ENCODE assay signal across 9 cellular contexts in the genomic region with DNA sequence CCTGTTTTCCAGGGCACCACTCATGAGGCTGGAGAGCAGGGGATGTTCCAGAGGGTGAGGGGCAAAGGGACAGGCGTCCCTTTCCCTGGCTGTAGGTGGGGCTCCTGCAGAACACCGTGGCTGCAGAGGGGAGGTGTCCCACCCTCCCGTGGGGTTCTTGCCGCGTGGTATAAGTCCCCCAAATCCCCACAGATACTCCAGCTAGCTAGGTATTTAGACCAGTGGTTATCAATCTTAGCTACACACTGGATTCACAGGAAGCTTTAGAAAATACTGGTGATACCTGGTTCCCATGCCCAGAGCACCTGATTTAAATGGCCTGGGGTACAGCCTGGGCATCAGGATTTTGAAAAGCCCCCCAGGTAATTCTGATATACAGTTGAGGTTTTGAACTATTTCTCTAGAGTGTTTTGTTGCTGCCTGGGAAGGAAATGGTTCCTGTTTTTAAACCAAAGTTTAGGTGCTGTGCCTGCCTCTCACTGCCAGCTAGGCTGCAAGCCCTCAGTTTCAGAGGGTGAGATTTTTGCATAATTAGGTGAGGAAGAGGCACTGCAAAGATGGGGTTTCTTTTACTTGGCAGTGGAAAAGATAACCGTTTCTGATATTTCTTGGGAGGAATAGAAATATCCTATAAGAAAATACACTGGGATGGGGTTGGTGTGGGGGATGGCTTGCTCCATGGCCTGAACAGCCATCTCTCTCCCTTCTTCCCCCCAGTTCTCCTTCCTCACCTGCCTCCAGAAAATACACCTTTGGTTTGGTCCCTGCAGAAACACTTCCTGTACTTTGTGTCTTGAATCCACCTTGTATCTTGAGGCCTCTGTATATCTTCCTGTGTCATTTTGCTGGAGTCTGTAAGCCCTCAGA. TPM values are rescaled to one million over a fixed set of nuclear protein-coding genes. Genes with fewer than 3 reads are reported as not detected.
DNase-seq lines count a peak whose midpoint lies in the region; ATAC-seq and TF ChIP-seq lines count a peak whose summit lies in the region.
"Had no signal": no experiment of that assay in that cellular context is flagged by ENCODE, and none has a peak within 500 bp of the region (broad histone marks: within the 10 kb centered on the region; RNA-seq: fewer than 3 reads in every experiment).

No MANE protein-coding gene starts in this region.

- peaks cover 65% of the 10 kb centered on the region for H3K79me2 ChIP-seq in KMS-11 (ENCODE audit: insufficient read depth, low read depth)

- H3K9ac ChIP-seq in KMS-11: peak overlapping the region; percentile 85

- H2AFZ ChIP-seq in KMS-11 (ENCODE audit: low read depth): no peak overlapping the region

- peaks cover 33% of the 10 kb centered on the region for H3K36me3 Mint-ChIP-seq in CD4-positive, CD25-positive, alpha-beta regulatory T cell
- H3K36me3 Mint-ChIP-seq in activated naive CD8-positive, alpha-beta T cell treated with anti-CD3 and anti-CD28 coated beads, Interleukin-2, amount 50 U/mL, for 24 hours (ENCODE audit: low read depth): peaks cover 65% of the 10 kb centered on the region
- no peaks in the 10 kb centered on the region for H3K36me3 Mint-ChIP-seq in nephron (ENCODE audit: low read depth)

- TF ChIP-seq CTCF in KMS-11 (conservative IDR thresholded peaks at IDR 0.05; ENCODE audit: low read depth, low read length) (no peak), nephron (IDR thresholded peaks at IDR 0.05; ENCODE audit: unreplicated experiment in 3 of 3) (no peak), mucosa of descending colon (IDR thresholded peaks at IDR 0.05) (no peak)

- intact Hi-C loops in mucosa of descending colon (cut with DNase I, micrococcal nuclease): no loop called here

- peak in 1 of 2 donors; percentile 6 for ATAC-seq in CD4-positive, CD25-positive, alpha-beta regulatory T cell (ENCODE audit: low read depth in 2 of 2)
- ATAC-seq in activated naive CD8-positive, alpha-beta T cell treated with anti-CD3 and anti-CD28 coated beads, Interleukin-2, amount 50 U/mL, for 24 hours: no peak
- ATAC-seq in HG02884 (IDR thresholded peaks at IDR 0.05; ENCODE audit: unreplicated experiment) (no peak), mucosa of descending colon (no peak), GM19455 (IDR thresholded peaks at IDR 0.05; ENCODE audit: unreplicated experiment) (no peak), GM19397 (IDR thresholded peaks at IDR 0.05; ENCODE audit: unreplicated experiment) (no peak)

- no peaks in the 10 kb centered on the region for H3K27me3 ChIP-seq in CD4-positive, CD25-positive, alpha-beta regulatory T cell (ENCODE audit: control insufficient read depth, insufficient read depth, low read length)
- no peaks in the 10 kb centered on the region for H3K27me3 ChIP-seq in KMS-11 (ENCODE audit: insufficient read depth, low read depth)

- H3K4me2 ChIP-seq in KMS-11: peak overlapping the region; percentile 98

- peak overlapping the region; percentile 83 for H3K27ac ChIP-seq in CD4-positive, CD25-positive, alpha-beta regulatory T cell (ENCODE audit: insufficient read depth, low read length, poor library complexity, severe bottlenecking)
- H3K27ac ChIP-seq in KMS-11: peak overlapping the region; percentile 81

- H3K27ac Mint-ChIP-seq in CD4-positive, CD25-positive, alpha-beta regulatory T cell: peak overlapping the region; percentile 79 to 96 (median 93)
- H3K27ac Mint-ChIP-seq in activated naive CD8-positive, alpha-beta T cell treated with anti-CD3 and anti-CD28 coated beads, Interleukin-2, amount 50 U/mL, for 24 hours: peak overlapping the region; percentile 100
- H3K27ac Mint-ChIP-seq in nephron: peak overlapping the region; percentile 93 to 98 (median 94)

- H3K4me1 Mint-ChIP-seq in CD4-positive, CD25-positive, alpha-beta regulatory T cell: peaks cover 17 to 78% (median 56%) of the 10 kb centered on the region in 4 donors
- H3K4me1 Mint-ChIP-seq in activated naive CD8-positive, alpha-beta T cell treated with anti-CD3 and anti-CD28 coated beads, Interleukin-2, amount 50 U/mL, for 24 hours: peaks cover 73% of the 10 kb centered on the region
- H3K4me1 Mint-ChIP-seq in nephron: peaks cover 57% of the 10 kb centered on the region

- peaks cover 0 to 2% (median 0%) of the 10 kb centered on the region in 7 donors for H3K9me3 Mint-ChIP-seq in CD4-positive, CD25-positive, alpha-beta regulatory T cell
- H3K9me3 Mint-ChIP-seq in activated naive CD8-positive, alpha-beta T cell treated with anti-CD3 and anti-CD28 coated beads, Interleukin-2, amount 50 U/mL, for 24 hours: no peaks in the 10 kb centered on the region
- no peaks in the 10 kb centered on the region for H3K9me3 Mint-ChIP-seq in nephron

- no peaks in the 10 kb centered on the region for H3K9me3 ChIP-seq in CD4-positive, CD25-positive, alpha-beta regulatory T cell (ENCODE audit: control insufficient read depth in 2 of 2, low read length in 2 of 2)
- no peaks in the 10 kb centered on the region for H3K9me3 ChIP-seq in mucosa of descending colon

- H3K4me1 ChIP-seq in CD4-positive, CD25-positive, alpha-beta regulatory T cell (ENCODE audit: control insufficient read depth, insufficient read depth, low read length, poor library complexity, severe bottlenecking): peaks cover 86% of the 10 kb centered on the region
- H3K4me1 ChIP-seq in KMS-11 (ENCODE audit: low read depth, poor library complexity, severe bottlenecking) (peaks cover 74% of the 10 kb centered on the region), mucosa of descending colon (ENCODE audit: low read depth) (peaks cover 43% of the 10 kb centered on the region)

- H4K20me1 ChIP-seq in KMS-11 (ENCODE audit: insufficient read depth): no peaks in the 10 kb centered on the region

- H3K4me3 Mint-ChIP-seq in CD4-positive, CD25-positive, alpha-beta regulatory T cell: peak overlapping the region; percentile 92 to 99 (median 96)
- peak overlapping the region; percentile 88 for H3K4me3 Mint-ChIP-seq in activated naive CD8-positive, alpha-beta T cell treated with anti-CD3 and anti-CD28 coated beads, Interleukin-2, amount 50 U/mL, for 24 hours
- H3K4me3 Mint-ChIP-seq in nephron: peak overlapping the region; percentile 74 to 79 (median 76)

- peak in 2 of 3 donors; percentile 42 to 71 for DNase-seq in CD4-positive, CD25-positive, alpha-beta regulatory T cell
- DNase-seq in activated naive CD8-positive, alpha-beta T cell treated with anti-CD3 and anti-CD28 coated beads, Interleukin-2, amount 50 U/mL, for 24 hours: no peak
- DNase-seq in mucosa of descending colon: no peak
- DNase-seq: midbrain had no signal

- peaks cover 31% of the 10 kb centered on the region for H3K36me3 ChIP-seq in CD4-positive, CD25-positive, alpha-beta regulatory T cell (ENCODE audit: control insufficient read depth, insufficient read depth, low read length)
- peaks cover 3% of the 10 kb centered on the region; the same call in 1 of the 2 replicates for H3K36me3 ChIP-seq in KMS-11 (ENCODE audit: insufficient read depth)
- no peaks in the 10 kb centered on the region for H3K36me3 ChIP-seq in mucosa of descending colon (ENCODE audit: low read depth)

- peak overlapping the region; percentile 99 for H3K4me3 ChIP-seq in CD4-positive, CD25-positive, alpha-beta regulatory T cell (ENCODE audit: low read depth, low read length)
- H3K4me3 ChIP-seq in KMS-11 (IDR thresholded peaks at IDR 0.05; ENCODE audit: insufficient read depth, low read depth, low read length): peak overlapping the region; percentile 91
- H3K4me3 ChIP-seq in mucosa of descending colon: no peak overlapping the region

- no peaks in the 10 kb centered on the region for H3K27me3 Mint-ChIP-seq in CD4-positive, CD25-positive, alpha-beta regulatory T cell
- peaks cover 2% of the 10 kb centered on the region for H3K27me3 Mint-ChIP-seq in activated naive CD8-positive, alpha-beta T cell treated with anti-CD3 and anti-CD28 coated beads, Interleukin-2, amount 50 U/mL, for 24 hours
- peaks cover 63% of the 10 kb centered on the region for H3K27me3 Mint-ChIP-seq in nephron (ENCODE audit: low read depth)

RNA-seq across cellular contexts. Expression of a gene that starts 51.7 kb away (rescaled TPM):
- total RNA-seq in CD4-positive, CD25-positive, alpha-beta regulatory T cell: 158 TPM
- polyA plus RNA-seq in CD4-positive, CD25-positive, alpha-beta regulatory T cell: 100 to 1,000 TPM; 224 to 258 (median 231) TPM
- total RNA-seq in mucosa of descending colon: 1 to 10 TPM; 5.3 to 7.6 (median 5.8) TPM

RNA-seq across cellular contexts. Expression of a gene that starts 53.2 kb away (rescaled TPM):
- 35.7 TPM for total RNA-seq in CD4-positive, CD25-positive, alpha-beta regulatory T cell
- polyA plus RNA-seq in CD4-positive, CD25-positive, alpha-beta regulatory T cell: 10 to 100 TPM; 21.3 to 32.6 (median 26.7) TPM
- 10 to 100 TPM; 36.8 to 47.8 (median 43.9) TPM for total RNA-seq in mucosa of descending colon

Comparison
In these comparisons a context has a peak if more than half of its experiments do, and no peak if none do; other contexts are left out.
1. DNase-seq: peak in CD4-positive, CD25-positive, alpha-beta regulatory T cell (2 of 3); none in activated naive CD8-positive, alpha-beta T cell treated with anti-CD3 and anti-CD28 coated beads, Interleukin-2, amount 50 U/mL, for 24 hours (single experiment) and mucosa of descending colon (0 of 3).
2. RNA of a gene that starts 51.7 kb away (total RNA-seq): 158 TPM in CD4-positive, CD25-positive, alpha-beta regulatory T cell (single experiment); 5.3 to 7.6 TPM in mucosa of descending colon; every median in the first group is over 10 times any median in the second.
3. Peak in every context shown above with its lines, with median percentiles within 50 percentile points of each other: H3K27ac Mint-ChIP-seq and H3K4me3 Mint-ChIP-seq.